In genomic region chrX:41240504-41240903, GRCh38 we compare ENCODE assay signal across 19 cellular contexts.
"Had no signal": no experiment of that assay in that cellular context is flagged by ENCODE, and none has a peak within 500 bp of the region (broad histone marks: within the 10 kb centered on the region; RNA-seq: fewer than 3 reads in every experiment).

No MANE protein-coding gene starts in this region.

- H3K4me3 ChIP-seq: left ventricle myocardium inferior, right atrium auricular region, tibial nerve, uterus had no signal

- H3K36me3 ChIP-seq: left ventricle myocardium inferior, right atrium auricular region, tibial nerve, uterus had no signal

- H3K4me3 Mint-ChIP-seq: activated T-helper 1 cell treated with anti-CD3 and anti-CD28 coated beads, Interleukin-12 subunit alpha, Interleukin-12 subunit beta, Interleukin-2, Interleukin-4 antibody, amounts not matched to agents 30 ng/mL and 10 ng/mL and 1 ng/mL, durations not matched to agents 14 hours and 24 hours and 36 hours; nephron had no signal

- H3K9me3 Mint-ChIP-seq: activated T-helper 1 cell treated with anti-CD3 and anti-CD28 coated beads, Interleukin-12 subunit alpha, Interleukin-12 subunit beta, Interleukin-2, Interleukin-4 antibody, amounts not matched to agents 30 ng/mL and 10 ng/mL and 1 ng/mL, durations not matched to agents 14 hours and 24 hours and 36 hours; nephron had no signal

- H3K9me3 ChIP-seq: left ventricle myocardium inferior, right atrium auricular region, tibial nerve, uterus had no signal

- H3K27me3 ChIP-seq: right atrium auricular region, tibial nerve, uterus had no signal

- H3K27me3 Mint-ChIP-seq: progenitor cell of endocrine pancreas had no signal

- H3K4me1 ChIP-seq: left ventricle myocardium inferior, right atrium auricular region, tibial nerve, uterus had no signal

- H3K27ac ChIP-seq: left ventricle myocardium inferior, right atrium auricular region, tibial nerve, uterus had no signal

- H3K27ac Mint-ChIP-seq: activated T-helper 1 cell treated with anti-CD3 and anti-CD28 coated beads, Interleukin-12 subunit alpha, Interleukin-12 subunit beta, Interleukin-2, Interleukin-4 antibody, amounts not matched to agents 30 ng/mL and 10 ng/mL and 1 ng/mL, durations not matched to agents 14 hours and 24 hours and 36 hours; nephron; progenitor cell of endocrine pancreas had no signal

- DNase-seq: activated CD4-positive, alpha-beta T cell treated with anti-CD3 and anti-CD28 coated beads, Interleukin-2, amount 50 U/mL, for 1 hour; aorta; cortex of kidney; effector CD8-positive, alpha-beta T cell; foreskin fibroblast; hippocampal formation; left ventricle myocardium inferior; mesendoderm; occipital lobe; stimulated activated CD4-positive, alpha-beta T cell treated with anti-CD3 and anti-CD28 coated beads, Interleukin-15, amount 100 ng/mL, for 24 hours; stimulated activated CD4-positive, alpha-beta T cell treated with anti-CD3 and anti-CD28 coated beads, Interleukin-4, amount 100 ng/mL, for 1 hour; stimulated activated naive CD4-positive, alpha-beta T cell; substantia nigra; uterus had no signal
